ENCODE assay signal across 23 cellular contexts in genomic region chr13:28650284-28650683, GRCh38. TPM values are rescaled to one million over a fixed set of nuclear protein-coding genes. Genes with fewer than 3 reads are reported as not detected.
DNase-seq lines count a peak whose midpoint lies in the region; ATAC-seq and TF ChIP-seq lines count a peak whose summit lies in the region.
"Had no signal": no experiment of that assay in that cellular context is flagged by ENCODE, and none has a peak within 500 bp of the region (broad histone marks: within the 10 kb centered on the region; RNA-seq: fewer than 3 reads in every experiment).

No MANE protein-coding gene starts in this region.

- H3K27ac Mint-ChIP-seq in activated CD8-positive, alpha-beta T cell treated with anti-CD3 and anti-CD28 coated beads for 36 hours: peak overlapping the region; percentile 72
- H3K27ac Mint-ChIP-seq in activated CD8-positive, alpha-beta T cell treated with anti-CD3 and anti-CD28 coated beads, Interleukin-2, amount 10 ng/mL, durations not matched to agents 7 days and 5 days: no peak overlapping the region
- H3K27ac Mint-ChIP-seq in stimulated activated naive CD8-positive, alpha-beta T cell treated with anti-CD3 and anti-CD28 coated beads, Interleukin-15, amount 100 ng/mL, for 72 hours: peak overlapping the region; percentile 28 to 81
- no peak overlapping the region for H3K27ac Mint-ChIP-seq in immature natural killer cell
- H3K27ac Mint-ChIP-seq: activated CD4-positive, alpha-beta memory T cell treated with anti-CD3 and anti-CD28 coated beads for 36 hours; activated naive CD4-positive, alpha-beta T cell treated with anti-CD3 and anti-CD28 coated beads, Interleukin-2, amount 10 ng/mL, durations not matched to agents 7 days and 5 days; endodermal cell; H9 had no signal

- H3K36me3 Mint-ChIP-seq in activated CD8-positive, alpha-beta T cell treated with anti-CD3 and anti-CD28 coated beads for 36 hours (ENCODE audit: low read depth): peaks cover 17% of the 10 kb centered on the region
- H3K36me3 Mint-ChIP-seq in activated CD8-positive, alpha-beta T cell treated with anti-CD3 and anti-CD28 coated beads, Interleukin-2, amount 10 ng/mL, durations not matched to agents 7 days and 5 days (ENCODE audit: low read depth): peaks cover 3% of the 10 kb centered on the region
- peaks cover 6 to 7% (median 6%) of the 10 kb centered on the region in 3 donors for H3K36me3 Mint-ChIP-seq in immature natural killer cell

- no peak for TF ChIP-seq CTCF in activated CD8-positive, alpha-beta T cell treated with anti-CD3 and anti-CD28 coated beads for 36 hours (IDR thresholded peaks at IDR 0.05)

- CTCF ChIA-PET in activated CD8-positive, alpha-beta T cell treated with anti-CD3 and anti-CD28 coated beads for 36 hours (lab: Charles Lee): no interaction called here
- CTCF ChIA-PET in activated CD8-positive, alpha-beta T cell treated with anti-CD3 and anti-CD28 coated beads, Interleukin-2, amount 10 ng/mL, durations not matched to agents 7 days and 5 days (lab: Charles Lee): interaction anchor here (1.1 to 1.2 kb wide), 2 partner anchors 11 to 14 kb away, joined by 3 read pairs; no protein-coding TSS in a partner anchor

- POLR2A ChIA-PET in activated CD8-positive, alpha-beta T cell treated with anti-CD3 and anti-CD28 coated beads for 36 hours (lab: Charles Lee): interaction anchor here (1.0 to 1.3 kb wide), 2 partner anchors 8 to 10 kb away, joined by 3 to 4 read pairs; partner anchors contain the start of gene POMP
- POLR2A ChIA-PET in activated CD8-positive, alpha-beta T cell treated with anti-CD3 and anti-CD28 coated beads, Interleukin-2, amount 10 ng/mL, durations not matched to agents 7 days and 5 days (lab: Charles Lee): no interaction called here

- DNase-seq in activated CD8-positive, alpha-beta T cell treated with anti-CD3 and anti-CD28 coated beads for 36 hours: peak; percentile 9
- no peak for DNase-seq in activated CD8-positive, alpha-beta T cell treated with anti-CD3 and anti-CD28 coated beads, Interleukin-2, amount 10 ng/mL, durations not matched to agents 7 days and 5 days
- peak; percentile 49 for DNase-seq in fibroblast of gingiva (ENCODE audit: low read depth)
- peak in 1 of 2 donors; percentile 16 for DNase-seq in stimulated activated naive CD8-positive, alpha-beta T cell treated with anti-CD3 and anti-CD28 coated beads, Interleukin-15, amount 100 ng/mL, for 72 hours
- DNase-seq in immature natural killer cell: no peak
- DNase-seq: activated CD4-positive, alpha-beta memory T cell treated with anti-CD3 and anti-CD28 coated beads for 36 hours; activated naive CD4-positive, alpha-beta T cell treated with anti-CD3 and anti-CD28 coated beads, Interleukin-2, amount 10 ng/mL, durations not matched to agents 7 days and 5 days; BE2C; cortex of kidney; endodermal cell; H9; kidney; NCI-H2081; NCI-H345; NCI-H774; posterior cingulate gyrus; sigmoid colon; stimulated activated CD4-positive, alpha-beta T cell treated with anti-CD3 and anti-CD28 coated beads, Interleukin-15, amount 100 ng/mL, for 24 hours; upper lobe of left lung had no signal

- H3K4me1 Mint-ChIP-seq in activated CD8-positive, alpha-beta T cell treated with anti-CD3 and anti-CD28 coated beads for 36 hours (ENCODE audit: low read depth): peaks cover 44% of the 10 kb centered on the region
- H3K4me1 Mint-ChIP-seq in activated CD8-positive, alpha-beta T cell treated with anti-CD3 and anti-CD28 coated beads, Interleukin-2, amount 10 ng/mL, durations not matched to agents 7 days and 5 days (ENCODE audit: low read depth): peaks cover 14% of the 10 kb centered on the region
- peaks cover 35% of the 10 kb centered on the region for H3K4me1 Mint-ChIP-seq in stimulated activated naive CD8-positive, alpha-beta T cell treated with anti-CD3 and anti-CD28 coated beads, Interleukin-15, amount 100 ng/mL, for 72 hours
- peaks cover 0 to 2% of the 10 kb centered on the region in 2 donors for H3K4me1 Mint-ChIP-seq in immature natural killer cell
- H3K4me1 Mint-ChIP-seq: activated naive CD4-positive, alpha-beta T cell treated with anti-CD3 and anti-CD28 coated beads, Interleukin-2, amount 10 ng/mL, durations not matched to agents 7 days and 5 days; endodermal cell had no signal

- H3K4me3 Mint-ChIP-seq in activated CD8-positive, alpha-beta T cell treated with anti-CD3 and anti-CD28 coated beads for 36 hours: no peak overlapping the region
- no peak overlapping the region for H3K4me3 Mint-ChIP-seq in activated CD8-positive, alpha-beta T cell treated with anti-CD3 and anti-CD28 coated beads, Interleukin-2, amount 10 ng/mL, durations not matched to agents 7 days and 5 days
- H3K4me3 Mint-ChIP-seq in stimulated activated naive CD8-positive, alpha-beta T cell treated with anti-CD3 and anti-CD28 coated beads, Interleukin-15, amount 100 ng/mL, for 72 hours: peak overlapping the region in 1 of 2 donors; percentile 15
- H3K4me3 Mint-ChIP-seq in immature natural killer cell: no peak overlapping the region
- H3K4me3 Mint-ChIP-seq: activated CD4-positive, alpha-beta memory T cell treated with anti-CD3 and anti-CD28 coated beads for 36 hours; activated naive CD4-positive, alpha-beta T cell treated with anti-CD3 and anti-CD28 coated beads, Interleukin-2, amount 10 ng/mL, durations not matched to agents 7 days and 5 days; endodermal cell; H9 had no signal

- no peaks in the 10 kb centered on the region for H3K27me3 Mint-ChIP-seq in activated CD8-positive, alpha-beta T cell treated with anti-CD3 and anti-CD28 coated beads for 36 hours
- no peaks in the 10 kb centered on the region for H3K27me3 Mint-ChIP-seq in activated CD8-positive, alpha-beta T cell treated with anti-CD3 and anti-CD28 coated beads, Interleukin-2, amount 10 ng/mL, durations not matched to agents 7 days and 5 days (ENCODE audit: low read depth)
- no peaks in the 10 kb centered on the region for H3K27me3 Mint-ChIP-seq in stimulated activated naive CD8-positive, alpha-beta T cell treated with anti-CD3 and anti-CD28 coated beads, Interleukin-15, amount 100 ng/mL, for 72 hours
- H3K27me3 Mint-ChIP-seq in immature natural killer cell (ENCODE audit: low read depth in 3 of 3): no peaks in the 10 kb centered on the region
- H3K27me3 Mint-ChIP-seq: activated CD4-positive, alpha-beta memory T cell treated with anti-CD3 and anti-CD28 coated beads for 36 hours; activated naive CD4-positive, alpha-beta T cell treated with anti-CD3 and anti-CD28 coated beads, Interleukin-2, amount 10 ng/mL, durations not matched to agents 7 days and 5 days had no signal

- H3K9me3 Mint-ChIP-seq in activated CD8-positive, alpha-beta T cell treated with anti-CD3 and anti-CD28 coated beads for 36 hours: no peaks in the 10 kb centered on the region
- H3K9me3 Mint-ChIP-seq in activated CD8-positive, alpha-beta T cell treated with anti-CD3 and anti-CD28 coated beads, Interleukin-2, amount 10 ng/mL, durations not matched to agents 7 days and 5 days (ENCODE audit: insufficient read depth): no peaks in the 10 kb centered on the region
- no peaks in the 10 kb centered on the region for H3K9me3 Mint-ChIP-seq in stimulated activated naive CD8-positive, alpha-beta T cell treated with anti-CD3 and anti-CD28 coated beads, Interleukin-15, amount 100 ng/mL, for 72 hours
- no peaks in the 10 kb centered on the region for H3K9me3 Mint-ChIP-seq in immature natural killer cell
- H3K9me3 Mint-ChIP-seq: activated CD4-positive, alpha-beta memory T cell treated with anti-CD3 and anti-CD28 coated beads for 36 hours; activated naive CD4-positive, alpha-beta T cell treated with anti-CD3 and anti-CD28 coated beads, Interleukin-2, amount 10 ng/mL, durations not matched to agents 7 days and 5 days; endodermal cell; H9 had no signal

- peak; percentile 80 for ATAC-seq in activated CD8-positive, alpha-beta T cell treated with anti-CD3 and anti-CD28 coated beads for 36 hours
- ATAC-seq in activated CD8-positive, alpha-beta T cell treated with anti-CD3 and anti-CD28 coated beads, Interleukin-2, amount 10 ng/mL, durations not matched to agents 7 days and 5 days: no peak
- ATAC-seq in HG03342 (IDR thresholded peaks at IDR 0.05; ENCODE audit: unreplicated experiment): peak; percentile 52
- peak; percentile 92 for ATAC-seq in stimulated activated naive CD8-positive, alpha-beta T cell treated with anti-CD3 and anti-CD28 coated beads, Interleukin-15, amount 100 ng/mL, for 72 hours
- no peak for ATAC-seq in GM21367 (IDR thresholded peaks at IDR 0.05; ENCODE audit: unreplicated experiment)
- ATAC-seq in HG02970 (IDR thresholded peaks at IDR 0.05; ENCODE audit: low FRiP score, unreplicated experiment): no peak
- ATAC-seq: A549 had no signal

- intact Hi-C loops in activated CD8-positive, alpha-beta T cell treated with anti-CD3 and anti-CD28 coated beads for 36 hours (cut with micrococcal nuclease): no loop called here

RNA-seq across cellular contexts. Expression of gene POMP, which starts 8.6 kb away (rescaled TPM):
- total RNA-seq in activated CD8-positive, alpha-beta T cell treated with anti-CD3 and anti-CD28 coated beads for 36 hours: 100 to 1,000 TPM; 106 to 116 TPM
- 10 to 100 TPM; 90.7 to 94.5 TPM for total RNA-seq in activated CD8-positive, alpha-beta T cell treated with anti-CD3 and anti-CD28 coated beads, Interleukin-2, amount 10 ng/mL, durations not matched to agents 7 days and 5 days
- 100 to 1,000 TPM; 136 to 152 (median 138) TPM for polyA plus RNA-seq in immature natural killer cell

Comparison
In these comparisons a context has a peak if more than half of its experiments do, and no peak if none do; other contexts are left out.
1. ATAC-seq: peak in activated CD8-positive, alpha-beta T cell treated with anti-CD3 and anti-CD28 coated beads for 36 hours (single experiment), HG03342 (single experiment) and stimulated activated naive CD8-positive, alpha-beta T cell treated with anti-CD3 and anti-CD28 coated beads, Interleukin-15, amount 100 ng/mL, for 72 hours (single experiment); none in activated CD8-positive, alpha-beta T cell treated with anti-CD3 and anti-CD28 coated beads, Interleukin-2, amount 10 ng/mL, durations not matched to agents 7 days and 5 days (single experiment), GM21367 (single experiment) and HG02970 (single experiment).
2. DNase-seq: peak in activated CD8-positive, alpha-beta T cell treated with anti-CD3 and anti-CD28 coated beads for 36 hours (single experiment) and fibroblast of gingiva (single experiment); none in activated CD8-positive, alpha-beta T cell treated with anti-CD3 and anti-CD28 coated beads, Interleukin-2, amount 10 ng/mL, durations not matched to agents 7 days and 5 days (single experiment) and immature natural killer cell (0 of 3).
3. H3K27ac Mint-ChIP-seq: peak in activated CD8-positive, alpha-beta T cell treated with anti-CD3 and anti-CD28 coated beads for 36 hours (single experiment) and stimulated activated naive CD8-positive, alpha-beta T cell treated with anti-CD3 and anti-CD28 coated beads, Interleukin-15, amount 100 ng/mL, for 72 hours (2 of 2); none in activated CD8-positive, alpha-beta T cell treated with anti-CD3 and anti-CD28 coated beads, Interleukin-2, amount 10 ng/mL, durations not matched to agents 7 days and 5 days (single experiment) and immature natural killer cell (0 of 6).